Comparison of ENCODE assay signal across 8 cellular contexts in genomic region chr16:28974007-28974436, GRCh38. TPM values are rescaled to one million over a fixed set of nuclear protein-coding genes. Genes with fewer than 3 reads are reported as not detected.
A peak's percentile ranks its signal among the peaks of the same experiment; 100 is the strongest.
DNase-seq lines count a peak whose midpoint lies in the region; ATAC-seq and TF ChIP-seq lines count a peak whose summit lies in the region.

No MANE protein-coding gene starts in this region.

- peaks cover 34% of the 10 kb centered on the region for H3K4me1 ChIP-seq in CD8-positive, alpha-beta memory T cell (ENCODE audit: insufficient read depth, low read length)
- peaks cover 14% of the 10 kb centered on the region for H3K4me1 ChIP-seq in KMS-11 (ENCODE audit: low read depth, poor library complexity, severe bottlenecking)

- in situ Hi-C loops in SK-MEL-5 (cut with HindIII; ENCODE audit: low pct_unique_long_range_greater_than_20kb, low sequenced_read_pairs), result no loop called here

- H2AFZ ChIP-seq in KMS-11 (ENCODE audit: low read depth), result peak overlapping the region; percentile 92

- peak overlapping the region; percentile 88 for H3K4me2 ChIP-seq in KMS-11

- DNase-seq in CD8-positive, alpha-beta memory T cell, result no peak
- DNase-seq in SK-MEL-5 (ENCODE audit: low read depth, low spot score) (peak; percentile 73), coronary artery (ENCODE audit: low spot score) (no peak), left colon (peak; percentile 54 to 71)
- DNase-seq in stimulated activated CD4-positive, alpha-beta T cell treated with anti-CD3 and anti-CD28 coated beads, Interleukin-4, amount 100 ng/mL, for 24 hours, result peak; percentile 53

- peaks cover 0 to 30% (median 5%) of the 10 kb centered on the region in 3 donors for H3K36me3 Mint-ChIP-seq in CD8-positive, alpha-beta memory T cell

- peak overlapping the region; percentile 70 for H3K27ac ChIP-seq in CD8-positive, alpha-beta memory T cell (ENCODE audit: low read depth, low read length)
- peak overlapping the region; percentile 15; the same call in 1 of the 2 replicates for H3K27ac ChIP-seq in KMS-11
- H3K27ac ChIP-seq in coronary artery, result peak overlapping the region; percentile 79 to 81

- H3K4me3 ChIP-seq in CD8-positive, alpha-beta memory T cell (ENCODE audit: low read length), result peak overlapping the region; percentile 76
- peak overlapping the region; percentile 44 for H3K4me3 ChIP-seq in KMS-11 (IDR thresholded peaks at IDR 0.05; ENCODE audit: insufficient read depth, low read depth, low read length)
- H3K4me3 ChIP-seq in coronary artery, result peak overlapping the region; percentile 84

- H3K4me3 Mint-ChIP-seq in CD8-positive, alpha-beta memory T cell, result peak overlapping the region; percentile 92 to 99 (median 97)

- TF ChIP-seq CTCF in KMS-11 (conservative IDR thresholded peaks at IDR 0.05; ENCODE audit: low read depth, low read length) (peak; percentile 73), coronary artery (IDR thresholded peaks at IDR 0.05) (peak; percentile 11)

- peaks cover 30 to 43% (median 33%) of the 10 kb centered on the region in 3 donors for H3K4me1 Mint-ChIP-seq in CD8-positive, alpha-beta memory T cell

- peaks cover 0 to 4% of the 10 kb centered on the region in 2 donors for H3K27me3 Mint-ChIP-seq in CD8-positive, alpha-beta memory T cell

- H3K9me3 Mint-ChIP-seq in CD8-positive, alpha-beta memory T cell, result no peaks in the 10 kb centered on the region

- intact Hi-C loops in left colon (cut with DNase I, micrococcal nuclease), result no loop called here

- H3K9me3 ChIP-seq in CD8-positive, alpha-beta memory T cell (ENCODE audit: low read length), result no peaks in the 10 kb centered on the region

- CTCF ChIA-PET in CD8-positive, alpha-beta memory T cell (lab: Charles Lee), result interaction anchor here (0.9 to 3.7 kb wide), 13 partner anchors 8 to 100 kb away, joined by 3 to 41 read pairs (median 4); partner anchors contain the start of gene LAT

- H3K79me2 ChIP-seq in KMS-11 (ENCODE audit: insufficient read depth, low read depth), result no peaks in the 10 kb centered on the region

- no peaks in the 10 kb centered on the region for H3K36me3 ChIP-seq in CD8-positive, alpha-beta memory T cell (ENCODE audit: insufficient read depth, low read length)
- no peaks in the 10 kb centered on the region for H3K36me3 ChIP-seq in KMS-11 (ENCODE audit: insufficient read depth)

- H3K27ac Mint-ChIP-seq in CD8-positive, alpha-beta memory T cell, result peak overlapping the region; percentile 76 to 99 (median 97)

- no peaks in the 10 kb centered on the region for H4K20me1 ChIP-seq in KMS-11 (ENCODE audit: insufficient read depth)

- no peaks in the 10 kb centered on the region for H3K27me3 ChIP-seq in CD8-positive, alpha-beta memory T cell (ENCODE audit: insufficient read depth, low read length, poor library complexity, severe bottlenecking)
- H3K27me3 ChIP-seq in KMS-11 (ENCODE audit: insufficient read depth, low read depth), result no peaks in the 10 kb centered on the region

- peak overlapping the region; percentile 72 for H3K9ac ChIP-seq in KMS-11

- ATAC-seq in GM19372 (IDR thresholded peaks at IDR 0.05; ENCODE audit: low read depth, unreplicated experiment), result peak; percentile 13
- ATAC-seq in left colon, result peak; percentile 62
- ATAC-seq in GM19452 (IDR thresholded peaks at IDR 0.05; ENCODE audit: unreplicated experiment), result no peak

- POLR2A ChIA-PET in CD8-positive, alpha-beta memory T cell (lab: Charles Lee), result interaction anchor here (0.6 to 2.8 kb wide), 6 partner anchors 11 to 151 kb away, joined by 3 to 20 read pairs (median 6); partner anchors contain the start of genes ATXN2L, LAT and NFATC2IP

RNA-seq across cellular contexts. Expression of gene SPNS1, which starts 0.6 kb away (rescaled TPM):
- total RNA-seq in CD8-positive, alpha-beta memory T cell, result 10 to 100 TPM; 36.5 to 40.9 TPM
- polyA plus RNA-seq in CD8-positive, alpha-beta memory T cell, result 33.2 TPM
- total RNA-seq in SK-MEL-5 (2014; rRNA removed; shearing (Covaris generic)), result 48.1 and 64.2 TPM in 2 replicates
- polyA plus RNA-seq in SK-MEL-5 (2015; cell fraction: cytosol; rRNA removed), result 140 and 146 TPM in 2 replicates
- polyA plus RNA-seq in SK-MEL-5 (2015; cell fraction: nucleus; rRNA removed), result 81.3 and 115 TPM in 2 replicates
- 10 to 100 TPM; 31.1 to 32.0 TPM for total RNA-seq in left colon

RNA-seq across cellular contexts. Expression of gene LAT, which starts 10.8 kb away (rescaled TPM):
- total RNA-seq in CD8-positive, alpha-beta memory T cell, result 100 to 1,000 TPM; 195 to 203 TPM
- polyA plus RNA-seq in CD8-positive, alpha-beta memory T cell, result 331 TPM
- total RNA-seq in SK-MEL-5 (2014; rRNA removed; shearing (Covaris generic)), result 0.24 and 0.77 TPM in 2 replicates
- 0.08 and 1.3 TPM in 2 replicates for polyA plus RNA-seq in SK-MEL-5 (2015; cell fraction: cytosol; rRNA removed)
- polyA plus RNA-seq in SK-MEL-5 (2015; cell fraction: nucleus; rRNA removed), result 22.2 and 22.9 TPM in 2 replicates
- 1 to 10 TPM; 6.9 to 7.2 TPM for total RNA-seq in left colon

RNA-seq across cellular contexts. Expression of gene NFATC2IP, which starts 23.3 kb away (rescaled TPM):
- total RNA-seq in CD8-positive, alpha-beta memory T cell, result 10 to 100 TPM; 75.1 to 77.0 TPM
- 35.0 TPM for polyA plus RNA-seq in CD8-positive, alpha-beta memory T cell
- 11.5 and 13.7 TPM in 2 replicates for total RNA-seq in SK-MEL-5 (2014; rRNA removed; shearing (Covaris generic))
- 15.8 and 19.3 TPM in 2 replicates for polyA plus RNA-seq in SK-MEL-5 (2015; cell fraction: cytosol; rRNA removed)
- 155 and 184 TPM in 2 replicates for polyA plus RNA-seq in SK-MEL-5 (2015; cell fraction: nucleus; rRNA removed)
- 10 to 100 TPM; 42.9 to 52.0 TPM for total RNA-seq in left colon

RNA-seq across cellular contexts. Expression of gene CD19, which starts 42.3 kb away (rescaled TPM):
- not detected for total RNA-seq in CD8-positive, alpha-beta memory T cell
- not detected for polyA plus RNA-seq in CD8-positive, alpha-beta memory T cell
- total RNA-seq in SK-MEL-5 (2014; rRNA removed; shearing (Covaris generic)), result not detected in 2 replicates
- polyA plus RNA-seq in SK-MEL-5 (2015; cell fraction: cytosol; rRNA removed), result not detected in 2 replicates
- polyA plus RNA-seq in SK-MEL-5 (2015; cell fraction: nucleus; rRNA removed), result not detected in 2 replicates
- total RNA-seq in left colon, result 1 to 10 TPM in 1 of 2 donors, under 1 TPM in 1; 0.64 to 1.2 TPM

RNA-seq across cellular contexts. Expression of gene RABEP2, which starts 49.0 kb away (rescaled TPM):
- 10 to 100 TPM; 20.8 to 21.7 TPM for total RNA-seq in CD8-positive, alpha-beta memory T cell
- polyA plus RNA-seq in CD8-positive, alpha-beta memory T cell, result 6.6 TPM
- 10.3 and 11.9 TPM in 2 replicates for total RNA-seq in SK-MEL-5 (2014; rRNA removed; shearing (Covaris generic))
- polyA plus RNA-seq in SK-MEL-5 (2015; cell fraction: cytosol; rRNA removed), result 9.5 and 11.4 TPM in 2 replicates
- polyA plus RNA-seq in SK-MEL-5 (2015; cell fraction: nucleus; rRNA removed), result 25.6 and 29.9 TPM in 2 replicates
- 10 to 100 TPM; 39.6 to 41.4 TPM for total RNA-seq in left colon

Comparison
In these comparisons a context has a peak if more than half of its experiments do, and no peak if none do; other contexts are left out.
1. DNase-seq: peak in SK-MEL-5 (single experiment), left colon (2 of 2) and stimulated activated CD4-positive, alpha-beta T cell treated with anti-CD3 and anti-CD28 coated beads, Interleukin-4, amount 100 ng/mL, for 24 hours (single experiment); none in CD8-positive, alpha-beta memory T cell (0 of 5) and coronary artery (single experiment).
2. H3K27ac ChIP-seq: peak in every context shown above with its lines; median percentile 80 in coronary artery; 70 in CD8-positive, alpha-beta memory T cell; 15 in KMS-11.
3. RNA of gene LAT, which starts 10.8 kb away (total RNA-seq): 195 to 203 TPM in CD8-positive, alpha-beta memory T cell; 6.9 to 7.2 TPM in left colon and 0.24 to 0.77 TPM in SK-MEL-5; every median in the first group is over 10 times any median in the second.
4. Peak in every context shown above with its lines, with median percentiles within 50 percentile points of each other: H3K4me3 ChIP-seq.